12 cellular contexts compared by ENCODE assay signal in the genomic region with DNA sequence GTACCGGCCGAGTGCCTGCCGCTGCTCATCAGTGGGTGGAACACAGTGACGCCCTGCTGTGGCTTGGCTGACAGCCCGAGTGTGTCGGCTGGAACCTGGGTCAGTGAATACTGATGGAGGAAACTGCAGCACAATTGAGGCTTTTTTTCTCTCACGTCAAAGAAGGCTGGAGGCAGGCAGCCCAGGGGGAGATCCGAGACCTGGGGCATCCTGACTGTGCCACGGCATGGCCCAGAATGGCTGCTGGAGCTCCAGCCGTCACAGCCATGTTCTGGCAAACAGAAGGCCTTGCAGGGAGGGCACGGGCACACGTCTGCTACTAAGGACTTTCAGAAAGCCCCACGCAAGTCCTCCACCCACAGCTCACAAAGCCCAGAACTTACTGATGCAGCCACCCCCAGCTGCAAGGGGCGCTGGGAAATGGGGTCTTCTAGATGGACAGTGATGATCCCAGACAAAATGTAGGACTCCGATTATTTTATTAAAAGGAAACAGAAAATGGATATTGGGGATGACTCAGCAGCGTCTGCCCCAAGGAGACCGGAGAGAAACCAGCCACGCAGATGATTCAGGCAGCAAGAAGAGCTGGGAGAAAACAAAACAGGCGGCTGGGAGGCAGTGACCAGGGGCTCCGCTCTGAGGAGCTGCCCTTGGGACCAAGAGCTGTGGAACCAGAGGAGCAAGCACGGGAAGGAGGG.
DNase-seq lines count a peak whose midpoint lies in the region; ATAC-seq, FAIRE-seq and TF ChIP-seq lines count a peak whose summit lies in the region.
"Had no signal": no experiment of that assay in that cellular context is flagged by ENCODE, and none has a peak within 500 bp of the region (broad histone marks: within the 10 kb centered on the region; RNA-seq: fewer than 3 reads in every experiment).

No MANE protein-coding gene starts in this region.

- intact Hi-C loops in left ventricle myocardium superior (cut with micrococcal nuclease) (no loop called here), left ventricle myocardium inferior (cut with micrococcal nuclease) (no loop called here)

- H3K27ac ChIP-seq in left ventricle myocardium inferior (replicated peaks): no peak overlapping the region
- H3K27ac ChIP-seq: left lung, psoas muscle, SJCRH30 had no signal

- no peaks in the 10 kb centered on the region for H3K9me3 Mint-ChIP-seq in chondrocyte (ENCODE audit: low read depth)

- H3K36me3 ChIP-seq in left ventricle myocardium inferior: no peaks in the 10 kb centered on the region
- H3K36me3 ChIP-seq: left lung, SJCRH30 had no signal

- no peaks in the 10 kb centered on the region for H3K27me3 Mint-ChIP-seq in chondrocyte (ENCODE audit: low read depth)

- H3K4me1 Mint-ChIP-seq in chondrocyte (ENCODE audit: low read depth): peaks cover 11% of the 10 kb centered on the region

- peak overlapping the region; percentile 86 for H3K27ac Mint-ChIP-seq in chondrocyte (ENCODE audit: unreplicated experiment)
- H3K27ac Mint-ChIP-seq: activated CD8-positive, alpha-beta T cell treated with anti-CD3 and anti-CD28 coated beads, Interleukin-2, amount 10 ng/mL, durations not matched to agents 7 days and 5 days had no signal

- peaks cover 9% of the 10 kb centered on the region for H3K9me3 ChIP-seq in left ventricle myocardium inferior (replicated peaks)
- H3K9me3 ChIP-seq: psoas muscle, SJCRH30 had no signal

- H3K4me3 ChIP-seq in left ventricle myocardium inferior: no peak overlapping the region
- H3K4me3 ChIP-seq: left lung, psoas muscle, SJCRH30 had no signal

- no peaks in the 10 kb centered on the region for H3K4me1 ChIP-seq in left ventricle myocardium inferior
- H3K4me1 ChIP-seq: left lung, psoas muscle, SJCRH30 had no signal

- no peaks in the 10 kb centered on the region for H3K36me3 Mint-ChIP-seq in chondrocyte (ENCODE audit: low read depth)

- peak; percentile 97 for FAIRE-seq in urothelium cell line (lab: Jason Lieb, UNC)

- H3K4me3 Mint-ChIP-seq in chondrocyte (ENCODE audit: unreplicated experiment): peak overlapping the region; percentile 7
- H3K4me3 Mint-ChIP-seq: activated CD8-positive, alpha-beta T cell treated with anti-CD3 and anti-CD28 coated beads, Interleukin-2, amount 10 ng/mL, durations not matched to agents 7 days and 5 days had no signal

- TF ChIP-seq CTCF in left ventricle myocardium inferior (IDR thresholded peaks at IDR 0.05; ENCODE audit: borderline replicate concordance) (no peak), chondrocyte (IDR thresholded peaks at IDR 0.05) (no peak)

- DNase-seq in left ventricle myocardium superior (peak; percentile 23), left ventricle myocardium inferior (no peak), NCI-H69 (lab: John Stamatoyannopoulos, UW) (peak; percentile 84), chondrocyte (ENCODE audit: low spot score) (no peak), urothelium cell line (ENCODE audit: low spot score) (peak; percentile 96), NCI-H526 (lab: John Stamatoyannopoulos, UW) (no peak), activated gamma-delta T cell treated with Interleukin-2 at 50 U/mL for 16 hours (no peak)
- DNase-seq: activated CD8-positive, alpha-beta T cell treated with anti-CD3 and anti-CD28 coated beads, Interleukin-2, amount 10 ng/mL, durations not matched to agents 7 days and 5 days; SJCRH30 had no signal

- peaks cover 42% of the 10 kb centered on the region for H3K27me3 ChIP-seq in left ventricle myocardium inferior (ENCODE audit: low read depth)

- no peak for ATAC-seq in left ventricle myocardium superior
- ATAC-seq in GM19035 (IDR thresholded peaks at IDR 0.05; ENCODE audit: unreplicated experiment): no peak
- ATAC-seq: activated CD8-positive, alpha-beta T cell treated with anti-CD3 and anti-CD28 coated beads, Interleukin-2, amount 10 ng/mL, durations not matched to agents 7 days and 5 days; left lung; psoas muscle had no signal

Comparison
In these comparisons a context has a peak if more than half of its experiments do, and no peak if none do; other contexts are left out.
1. DNase-seq: peak in left ventricle myocardium superior (single experiment), NCI-H69 (single experiment) and urothelium cell line (single experiment); none in left ventricle myocardium inferior (single experiment), chondrocyte (single experiment), NCI-H526 (0 of 2) and activated gamma-delta T cell treated with Interleukin-2 at 50 U/mL for 16 hours (single experiment).